In the genomic region with DNA sequence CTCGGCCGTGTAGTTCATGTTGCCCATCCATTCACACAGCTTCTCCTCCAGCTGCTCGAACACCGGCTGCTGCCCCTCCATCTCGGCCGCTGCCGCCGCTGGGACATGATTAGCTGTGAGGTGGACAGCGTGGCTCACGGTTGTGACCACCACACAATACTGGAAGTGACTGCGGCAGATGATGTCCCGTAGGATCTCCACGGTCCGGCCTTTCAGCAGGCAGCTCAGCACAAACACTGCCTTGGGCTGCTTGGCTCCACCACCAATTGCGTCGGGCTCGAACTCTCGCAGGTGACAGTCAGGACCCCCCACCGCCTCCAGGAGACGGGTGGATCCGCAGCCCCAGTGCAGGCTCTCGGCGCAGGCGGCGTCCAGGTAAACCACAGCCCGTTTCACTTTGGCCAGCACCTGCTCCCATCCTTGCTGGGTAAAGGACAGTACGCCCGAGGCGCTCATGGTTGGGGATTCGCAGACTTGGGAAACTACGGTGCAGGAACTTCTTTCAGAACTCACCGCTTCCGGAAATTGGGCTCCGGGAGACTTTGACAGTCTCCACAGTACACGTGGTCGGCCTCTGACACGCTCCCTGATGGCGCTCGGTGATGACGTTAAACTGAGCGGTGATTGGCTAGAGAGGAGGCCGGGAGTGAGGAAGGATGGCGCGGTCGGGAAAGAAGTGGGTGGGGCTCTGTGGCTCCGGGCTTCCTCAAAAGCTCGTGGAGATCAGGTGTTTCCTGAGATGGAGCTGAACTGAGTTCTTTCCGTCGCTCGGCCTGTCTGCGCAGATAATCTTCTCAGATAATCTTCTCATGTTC, we compare ENCODE assay signal across 1 cellular context.
TF ChIP-seq lines count a peak whose summit lies in the region.

Gene SCFD2 (minus strand): TSS at position 576 of the 815 bp plus-strand sequence.

TF ChIP-seq in K562, 482 proteins besides CTCF, POLR2A, EP300 and RAD21 (continued from another document):
- TF ChIP-seq, protein P1, sequence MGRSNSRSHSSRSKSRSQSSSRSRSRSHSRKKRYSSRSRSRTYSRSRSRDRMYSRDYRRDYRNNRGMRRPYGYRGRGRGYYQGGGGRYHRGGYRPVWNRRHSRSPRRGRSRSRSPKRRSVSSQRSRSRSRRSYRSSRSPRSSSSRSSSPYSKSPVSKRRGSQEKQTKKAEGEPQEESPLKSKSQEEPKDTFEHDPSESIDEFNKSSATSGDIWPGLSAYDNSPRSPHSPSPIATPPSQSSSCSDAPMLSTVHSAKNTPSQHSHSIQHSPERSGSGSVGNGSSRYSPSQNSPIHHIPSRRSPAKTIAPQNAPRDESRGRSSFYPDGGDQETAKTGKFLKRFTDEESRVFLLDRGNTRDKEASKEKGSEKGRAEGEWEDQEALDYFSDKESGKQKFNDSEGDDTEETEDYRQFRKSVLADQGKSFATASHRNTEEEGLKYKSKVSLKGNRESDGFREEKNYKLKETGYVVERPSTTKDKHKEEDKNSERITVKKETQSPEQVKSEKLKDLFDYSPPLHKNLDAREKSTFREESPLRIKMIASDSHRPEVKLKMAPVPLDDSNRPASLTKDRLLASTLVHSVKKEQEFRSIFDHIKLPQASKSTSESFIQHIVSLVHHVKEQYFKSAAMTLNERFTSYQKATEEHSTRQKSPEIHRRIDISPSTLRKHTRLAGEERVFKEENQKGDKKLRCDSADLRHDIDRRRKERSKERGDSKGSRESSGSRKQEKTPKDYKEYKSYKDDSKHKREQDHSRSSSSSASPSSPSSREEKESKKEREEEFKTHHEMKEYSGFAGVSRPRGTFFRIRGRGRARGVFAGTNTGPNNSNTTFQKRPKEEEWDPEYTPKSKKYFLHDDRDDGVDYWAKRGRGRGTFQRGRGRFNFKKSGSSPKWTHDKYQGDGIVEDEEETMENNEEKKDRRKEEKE (IDR thresholded peaks at IDR 0.05; ENCODE audit: borderline replicate concordance in 1 of 2, control insufficient read depth in 1 of 2, low read depth in 2 of 2, low read length in 1 of 2), result no peak
- no peak for TF ChIP-seq ELF4 (CRISPR knock-in tag; IDR thresholded peaks at IDR 0.05)
- 0 out of 2 replicates have a peak, but pooled peaks have one; percentile 20 for TF ChIP-seq PML (IDR thresholded peaks at IDR 0.05; ENCODE audit: low read length)
- TF ChIP-seq ETV1 (tag; conservative IDR thresholded peaks at IDR 0.05; ENCODE audit: low read depth), result peak; percentile 69
- TF ChIP-seq ESRRA (IDR thresholded peaks at IDR 0.05; ENCODE audit: borderline replicate concordance, low read depth), result peak; percentile 24; the same call in 1 of the 2 replicates
- TF ChIP-seq ETV6 (IDR thresholded peaks at IDR 0.05; ENCODE audit: borderline replicate concordance in 1 of 2, low read depth in 2 of 2, low read length in 1 of 2), result no peak
- no peak for TF ChIP-seq ETV6 (CRISPR knock-in tag; IDR thresholded peaks at IDR 0.05; ENCODE audit: borderline replicate concordance)
- no peak for TF ChIP-seq GATAD2B (IDR thresholded peaks at IDR 0.05; ENCODE audit: borderline replicate concordance)
- TF ChIP-seq KLF13 (tag; IDR thresholded peaks at IDR 0.05; ENCODE audit: borderline replicate concordance, low read depth), result peak; percentile 43; the same call in 1 of the 2 replicates
- TF ChIP-seq ZFX (CRISPR knock-in tag; IDR thresholded peaks at IDR 0.05), result 0 out of 2 replicates have a peak, but pooled peaks have one; percentile 49
- TF ChIP-seq, protein P2, sequence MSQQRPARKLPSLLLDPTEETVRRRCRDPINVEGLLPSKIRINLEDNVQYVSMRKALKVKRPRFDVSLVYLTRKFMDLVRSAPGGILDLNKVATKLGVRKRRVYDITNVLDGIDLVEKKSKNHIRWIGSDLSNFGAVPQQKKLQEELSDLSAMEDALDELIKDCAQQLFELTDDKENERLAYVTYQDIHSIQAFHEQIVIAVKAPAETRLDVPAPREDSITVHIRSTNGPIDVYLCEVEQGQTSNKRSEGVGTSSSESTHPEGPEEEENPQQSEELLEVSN (IDR thresholded peaks at IDR 0.05; ENCODE audit: borderline replicate concordance in 1 of 2, extremely low read depth in 1 of 2, insufficient read depth in 1 of 2, insufficient read length in 1 of 2, low read depth in 1 of 2, low read length in 1 of 2, poor library complexity in 1 of 2, severe bottlenecking in 1 of 2), result peak; percentile 73 to 82
- peak; percentile 59; the same call in 1 of the 2 replicates for TF ChIP-seq CC2D1A (IDR thresholded peaks at IDR 0.05)
